8 cellular contexts compared by ENCODE assay signal in genomic region chr6:3068329-3069223, GRCh38. TPM values are rescaled to one million over a fixed set of nuclear protein-coding genes. Genes with fewer than 3 reads are reported as not detected.
DNase-seq lines count a peak whose midpoint lies in the region; ATAC-seq and TF ChIP-seq lines count a peak whose summit lies in the region.

Gene RIPK1 (plus strand): TSS chr6:3068494. CDS start chr6:3076824, 8,330 bp downstream.

- WGBS in H9 (ENCODE audit: extremely low coverage, insufficient read length, low lambda C conversion rate) = no CpG with 5 or more reads among the region's 112 CpGs
- WGBS in gastroesophageal sphincter (ENCODE audit: low coverage in 1 of 2), 2 donors = 2% methylated on average over 11 of the region's 112 CpGs; no CpG with 5 or more reads in 1 of the 2 donors

- no peak within 1 kb of the TSS for H2BK5ac ChIP-seq in H9 (ENCODE audit: insufficient read length, low read length)

- H2AK5ac ChIP-seq in H9 (ENCODE audit: insufficient read length, low read length) = no peak within 1 kb of the TSS

- H2BK20ac ChIP-seq in H9 (ENCODE audit: low read depth, low read length, poor library complexity, severe bottlenecking) = no peak within 1 kb of the TSS

- CTCF ChIA-PET in activated naive CD4-positive, alpha-beta T cell treated with anti-CD3 and anti-CD28 coated beads for 36 hours (lab: Charles Lee) = interaction anchor here (0.8 kb wide), 1 partner anchor 12 kb away, joined by 3 read pairs; no protein-coding TSS in a partner anchor

- H3K27me3 ChIP-seq in H9 (ENCODE audit: insufficient read depth, low read length) (no peaks in the 10 kb centered on the region), gastroesophageal sphincter (no peaks in the 10 kb centered on the region)

- no peak within 1 kb of the TSS for H4K91ac ChIP-seq in H9 (ENCODE audit: insufficient read length, low read depth, low read length)

- H3K27me3 Mint-ChIP-seq in H9 (ENCODE audit: low read depth) = peaks cover 6% of the 10 kb centered on the region
- no peaks in the 10 kb centered on the region for H3K27me3 Mint-ChIP-seq in activated naive CD4-positive, alpha-beta T cell treated with anti-CD3 and anti-CD28 coated beads for 36 hours (ENCODE audit: low read depth)

- H3K27ac Mint-ChIP-seq in H9 = peak within 1 kb of the TSS; percentile 83 to 95 (median 94)
- H3K27ac Mint-ChIP-seq in activated naive CD4-positive, alpha-beta T cell treated with anti-CD3 and anti-CD28 coated beads for 36 hours = peak within 1 kb of the TSS; percentile 97

- ATAC-seq in gastroesophageal sphincter = peak; percentile 90

- peak within 1 kb of the TSS; percentile 81 for H3K4me2 ChIP-seq in H9 (ENCODE audit: insufficient read depth, insufficient read length, low read length)

- H3K36me3 Mint-ChIP-seq in H9 (ENCODE audit: insufficient read depth in 1 of 3, low read depth in 3 of 3) = peaks cover 19 to 48% (median 24%) of the 10 kb centered on the region in 3 experiments
- H3K36me3 Mint-ChIP-seq in activated naive CD4-positive, alpha-beta T cell treated with anti-CD3 and anti-CD28 coated beads for 36 hours (ENCODE audit: low read depth) = peaks cover 11% of the 10 kb centered on the region

- no peak within 1 kb of the TSS for H2BK120ac ChIP-seq in H9 (ENCODE audit: low read depth, low read length, poor library complexity, severe bottlenecking)

- intact Hi-C loops in activated naive CD4-positive, alpha-beta T cell treated with anti-CD3 and anti-CD28 coated beads for 36 hours (cut with micrococcal nuclease) = loop anchor here (1.0 to 5.0 kb wide), 11 partner anchors 50 to 949 kb away; partner anchors contain the start of genes BPHL, NQO2, PSMG4 and SLC22A23

- peak within 1 kb of the TSS; percentile 77 to 96 for H3K4me3 ChIP-seq in gastroesophageal sphincter

- H3K36me3 ChIP-seq in gastroesophageal sphincter = peaks cover 0 to 4% of the 10 kb centered on the region in 2 donors

- no peak within 1 kb of the TSS for H2AFZ ChIP-seq in H9 (ENCODE audit: low read length)

- no peak for TF ChIP-seq EP300 in gastroesophageal sphincter (IDR thresholded peaks at IDR 0.05)

- H3K79me2 ChIP-seq in H9 (ENCODE audit: insufficient read depth, low read length) = peaks cover 9% of the 10 kb centered on the region; the same call in 1 of the 2 replicates

- peaks cover 3% of the 10 kb centered on the region for H3K79me1 ChIP-seq in H9 (ENCODE audit: insufficient read depth, low read depth, low read length, poor library complexity, severe bottlenecking)

- H2BK12ac ChIP-seq in H9 (ENCODE audit: insufficient read length, low read depth, low read length) = no peak within 1 kb of the TSS

- peak; percentile 95 to 96 for TF ChIP-seq POLR2A in gastroesophageal sphincter (IDR thresholded peaks at IDR 0.05)

- H3K9me3 Mint-ChIP-seq in H9 = peaks cover 15 to 38% of the 10 kb centered on the region in 2 experiments
- H3K9me3 Mint-ChIP-seq in activated naive CD4-positive, alpha-beta T cell treated with anti-CD3 and anti-CD28 coated beads for 36 hours = no peaks in the 10 kb centered on the region

- H4K20me1 ChIP-seq in H9 (ENCODE audit: control insufficient read depth, insufficient read depth, insufficient read length) = no peaks in the 10 kb centered on the region

- peaks cover 12% of the 10 kb centered on the region for H3K23me2 ChIP-seq in H9 (ENCODE audit: insufficient read length, low read depth, low read length, poor library complexity, severe bottlenecking)

- peak within 1 kb of the TSS; percentile 90 to 92 for H3K4me3 Mint-ChIP-seq in H9
- peak within 1 kb of the TSS; percentile 92 for H3K4me3 Mint-ChIP-seq in activated naive CD4-positive, alpha-beta T cell treated with anti-CD3 and anti-CD28 coated beads for 36 hours

- peak within 1 kb of the TSS; percentile 75 for H3K18ac ChIP-seq in H9 (ENCODE audit: insufficient read length, low read depth, low read length)

- H4K8ac ChIP-seq in H9 (replicated peaks; ENCODE audit: insufficient read length, low read depth, low read length) = no peak within 1 kb of the TSS

- peak; percentile 45; the same call in 2 of the 3 replicates for TF ChIP-seq CTCF in H9 (conservative IDR thresholded peaks at IDR 0.05)
- peak in 3 of 4 experiments; percentile 0 to 69 (median 14) for TF ChIP-seq CTCF in gastroesophageal sphincter (IDR thresholded peaks at IDR 0.05)

- H2BK15ac ChIP-seq in H9 (ENCODE audit: low read depth, low read length) = peak within 1 kb of the TSS; percentile 3; the same call in 1 of the 2 replicates

- peaks cover 9% of the 10 kb centered on the region; the same call in 1 of the 2 replicates for H3K4me1 ChIP-seq in H9 (ENCODE audit: insufficient read depth, low read length)
- H3K4me1 ChIP-seq in gastroesophageal sphincter = peaks cover 7 to 81% (median 11%) of the 10 kb centered on the region in 3 donors

- no peak within 1 kb of the TSS for H3K56ac ChIP-seq in H9 (ENCODE audit: insufficient read length, low read depth, low read length)

- no peak within 1 kb of the TSS for H3T11ph ChIP-seq in H9 (ENCODE audit: low read length)

- H3K4me1 Mint-ChIP-seq in H9 = peaks cover 32 to 36% of the 10 kb centered on the region in 2 experiments
- peaks cover 49% of the 10 kb centered on the region for H3K4me1 Mint-ChIP-seq in activated naive CD4-positive, alpha-beta T cell treated with anti-CD3 and anti-CD28 coated beads for 36 hours (ENCODE audit: low read depth)

- DNase-seq in GM04503 (ENCODE audit: low read depth) (peak; percentile 37), H9 (peak; percentile 90), M059J (ENCODE audit: low read depth) (peak; percentile 94), SK-N-DZ (ENCODE audit: low spot score) (peak; percentile 89), occipital lobe (lab: John Stamatoyannopoulos, UW) (peak; percentile 87)
- peak; percentile 95 for DNase-seq in activated naive CD4-positive, alpha-beta T cell treated with anti-CD3 and anti-CD28 coated beads for 36 hours

- no peak within 1 kb of the TSS; the same call in 1 of the 2 replicates for H3K4ac ChIP-seq in H9 (ENCODE audit: low read depth, low read length)

- H3K14ac ChIP-seq in H9 (ENCODE audit: insufficient read depth, low read length) = peak within 1 kb of the TSS; percentile 48; the same call in 1 of the 2 replicates

- peak within 1 kb of the TSS; percentile 54 for H3K27ac ChIP-seq in H9 (ENCODE audit: insufficient read length, low read depth, low read length)
- peak within 1 kb of the TSS; percentile 95 to 100 (median 99) for H3K27ac ChIP-seq in gastroesophageal sphincter
- peak within 1 kb of the TSS; percentile 88 for H3K27ac ChIP-seq in temporal lobe (ENCODE audit: low read depth, low read length)

- H4K5ac ChIP-seq in H9 (ENCODE audit: insufficient read length, low read depth, low read length) = no peak within 1 kb of the TSS

- H3K9ac ChIP-seq in H9 (ENCODE audit: extremely low read depth, insufficient read length, low read length) = peak within 1 kb of the TSS; percentile 61

- no peak within 1 kb of the TSS for H3K23ac ChIP-seq in H9 (ENCODE audit: insufficient read length, low read depth, low read length)

- peaks cover 4% of the 10 kb centered on the region for H3K9me3 ChIP-seq in H9 (ENCODE audit: control insufficient read depth, low read depth, low read length)
- no peaks in the 10 kb centered on the region for H3K9me3 ChIP-seq in gastroesophageal sphincter

RNA-seq across cellular contexts. Expression of gene RIPK1, which starts in this region (rescaled TPM):
- total RNA-seq in H9 (2021) (24.6 and 25.1 TPM in 2 replicates), gastroesophageal sphincter (10 to 100 TPM; 20.1 to 28.9 (median 25.7) TPM), occipital lobe (5.3 TPM), temporal lobe (8.4 TPM)
- 26.5 and 43.6 TPM in 2 replicates for total RNA-seq in M059J (2014; rRNA removed; shearing (Covaris generic))
- 2.3 and 3.1 TPM in 2 replicates for polyA plus RNA-seq in SK-N-DZ (2014; cell fraction: cytosol; rRNA removed)
- 2.6 and 3.3 TPM in 2 replicates for polyA plus RNA-seq in SK-N-DZ (2014; cell fraction: nucleus; rRNA removed)
- total RNA-seq in activated naive CD4-positive, alpha-beta T cell treated with anti-CD3 and anti-CD28 coated beads for 36 hours = 10 to 100 TPM in 1 of 2 experiments, 1 to 10 TPM in 1; 8.8 to 10.1 TPM

Comparison
In these comparisons a context has a peak if more than half of its experiments do, and no peak if none do; other contexts are left out.
1. Peak in every context shown above with its lines: DNase-seq, ATAC-seq, H3K4me3 ChIP-seq and H3K27ac ChIP-seq.
2. DNase-seq: peak in every context shown above with its lines; median percentile 95 in activated naive CD4-positive, alpha-beta T cell treated with anti-CD3 and anti-CD28 coated beads for 36 hours; 94 in M059J; 90 in H9; 89 in SK-N-DZ; 87 in occipital lobe; 37 in GM04503.